In the genomic region with DNA sequence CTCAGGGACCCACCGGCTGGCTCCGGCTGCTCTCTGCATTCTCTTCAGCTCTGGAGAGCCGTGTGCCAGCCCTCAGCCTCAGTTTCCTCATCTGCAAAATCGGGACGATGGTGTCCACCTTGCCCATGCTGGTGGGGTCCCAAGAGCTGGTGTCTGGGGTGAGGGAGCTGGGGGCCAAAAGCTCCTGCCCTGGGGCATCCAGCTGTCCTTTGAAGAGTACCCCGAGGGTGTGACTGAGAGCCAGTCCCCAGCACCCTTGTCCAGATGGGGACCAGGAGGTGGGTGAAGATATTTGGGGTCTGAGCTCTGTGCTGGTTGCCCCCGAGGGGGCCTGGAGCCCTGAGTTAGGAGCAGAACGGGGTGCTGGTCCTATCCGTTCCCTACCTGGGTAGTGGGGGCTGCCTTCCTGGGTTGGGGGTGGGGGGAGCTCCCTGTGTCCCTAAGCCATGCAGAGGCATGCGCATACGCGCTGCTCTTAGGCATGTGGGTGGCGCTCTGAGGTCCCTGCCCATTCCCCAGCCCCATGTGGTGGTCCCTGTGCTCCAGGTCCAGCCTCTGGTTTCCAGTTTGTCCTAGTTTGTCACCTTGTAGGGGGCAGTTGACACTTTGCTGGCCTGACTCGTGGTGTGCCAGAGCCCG, we compare ENCODE assay signal across 14 cellular contexts. TPM values are rescaled to one million over a fixed set of nuclear protein-coding genes. Genes with fewer than 3 reads are reported as not detected.
DNase-seq lines count a peak whose midpoint lies in the region; ATAC-seq and TF ChIP-seq lines count a peak whose summit lies in the region.
"Had no signal": no experiment of that assay in that cellular context is flagged by ENCODE, and none has a peak within 500 bp of the region (broad histone marks: within the 10 kb centered on the region; RNA-seq: fewer than 3 reads in every experiment).

No MANE protein-coding gene starts in this region.

- H3K9ac ChIP-seq in HCT116 (ENCODE audit: low read length) (no peak overlapping the region), adipocyte (ENCODE audit: low read length) (peak overlapping the region; percentile 29)

- CTCF ChIA-PET in HCT116 (lab: Charles Lee) = no interaction called here

- whole genome bisulfite sequencing in right lobe of liver (ENCODE audit: insufficient coverage, low coverage, low lambda C conversion rate, missing lambda C conversion rate) = 26% methylated on average over 5 of the region's 15 CpGs
- 48 to 64% (median 58%) methylated on average over 10 to 15 of the region's 15 CpGs for WGBS in stomach, 5 donors

- TF ChIP-seq RAD21 in HCT116 (IDR thresholded peaks at IDR 0.05; ENCODE audit: low read depth) = no peak

- H3K4me3 ChIP-seq in HCT116 (replicated peaks in 1 of 2; ENCODE audit: low read depth in 1 of 2, low read length in 2 of 2) (no peak overlapping the region), adipocyte (ENCODE audit: low read length) (no peak overlapping the region), right lobe of liver (no peak overlapping the region), stomach (peak overlapping the region in 1 of 4 donors; percentile 23)

- H3K27me3 ChIP-seq in HCT116 (ENCODE audit: insufficient read depth, low read length) = no peaks in the 10 kb centered on the region
- H3K27me3 ChIP-seq in adipocyte (replicated peaks; ENCODE audit: control insufficient read depth, insufficient read depth, low read length) = no peaks in the 10 kb centered on the region
- H3K27me3 ChIP-seq in right lobe of liver = no peaks in the 10 kb centered on the region
- peaks cover 0 to 4% (median 0%) of the 10 kb centered on the region in 3 donors for H3K27me3 ChIP-seq in stomach
- H3K27me3 ChIP-seq: brain microvascular endothelial cell had no signal

- H3K9me2 ChIP-seq in HCT116 (ENCODE audit: insufficient read depth) = no peaks in the 10 kb centered on the region

- BruUV-seq in HCT116 (replicated peaks; lab: Mats Ljungman, UMichigan) = no TSS peak

- H3K4me1 ChIP-seq in HCT116 (ENCODE audit: control insufficient read depth in 1 of 2, insufficient read depth in 2 of 2, low read length in 2 of 2) (peaks cover 44 to 59% of the 10 kb centered on the region in 2 experiments), adipocyte (ENCODE audit: control insufficient read depth, insufficient read depth, low read length) (peaks cover 39% of the 10 kb centered on the region), right lobe of liver (peaks cover 2 to 59% (median 29%) of the 10 kb centered on the region in 4 donors), stomach (peaks cover 55 to 70% (median 60%) of the 10 kb centered on the region in 4 donors)

- H3K9me3 ChIP-seq in HCT116 (ENCODE audit: control insufficient read depth in 1 of 2, insufficient read depth in 1 of 2, low read depth in 1 of 2, low read length in 2 of 2) = no peaks in the 10 kb centered on the region
- no peaks in the 10 kb centered on the region for H3K9me3 ChIP-seq in adipocyte (ENCODE audit: control insufficient read depth, low read length)
- H3K9me3 ChIP-seq in right lobe of liver = no peaks in the 10 kb centered on the region
- H3K9me3 ChIP-seq in stomach = no peaks in the 10 kb centered on the region

- peaks cover 93% of the 10 kb centered on the region for H3K79me2 ChIP-seq in HCT116 (ENCODE audit: insufficient read depth, low read length)

- no peaks in the 10 kb centered on the region for H4K20me1 ChIP-seq in HCT116 (ENCODE audit: insufficient read depth)

- H3K36me3 ChIP-seq in HCT116 (ENCODE audit: control insufficient read depth in 1 of 2, insufficient read depth in 2 of 2, low read length in 2 of 2) (no peaks in the 10 kb centered on the region), adipocyte (ENCODE audit: control insufficient read depth, insufficient read depth, low read length, severe bottlenecking) (no peaks in the 10 kb centered on the region), right lobe of liver (no peaks in the 10 kb centered on the region), stomach (no peaks in the 10 kb centered on the region)
- H3K36me3 ChIP-seq: brain microvascular endothelial cell had no signal

- DNase-seq in HCT116 (ENCODE audit: low read depth, low spot score) (no peak), adipocyte (ENCODE audit: low read depth) (no peak), right lobe of liver (no peak), stomach (no peak)
- DNase-seq: activated CD4-positive, alpha-beta T cell treated with anti-CD3 and anti-CD28 coated beads, Interleukin-2, amount 10 ng/mL, durations not matched to agents 24 days and 14 days; activated CD8-positive, alpha-beta memory T cell treated with anti-CD3 and anti-CD28 coated beads, Interleukin-2, amount 50 U/mL, for 48 hours; activated naive CD4-positive, alpha-beta T cell treated with anti-CD3 and anti-CD28 coated beads, Interleukin-2, amount 10 ng/mL, durations not matched to agents 7 days and 5 days; brain microvascular endothelial cell; DMS 273 treated with DMSO at 0.1 percent for 48 hours; glutamatergic neuron had no signal

- RAD21 ChIA-PET in HCT116 (lab: Charles Lee; ENCODE audit: low non-redundant PET in 1 of 2, low total read pairs in 2 of 2, uncharacterized antibody in 2 of 2, unreplicated experiment in 2 of 2) = no interaction called here

- no peak for TF ChIP-seq EP300 in stomach (IDR thresholded peaks at IDR 0.05)

- ATAC-seq in HCT116 (no peak), right lobe of liver (no peak), GM21737 (IDR thresholded peaks at IDR 0.05; ENCODE audit: unreplicated experiment) (no peak), HG03280 (IDR thresholded peaks at IDR 0.05; ENCODE audit: unreplicated experiment) (no peak), HG03025 (IDR thresholded peaks at IDR 0.05; ENCODE audit: low FRiP score, unreplicated experiment) (no peak)
- ATAC-seq: esophagus mucosa had no signal

- TF ChIP-seq POLR2A in HCT116 (IDR thresholded peaks at IDR 0.05; ENCODE audit: borderline replicate concordance, extremely low read depth, insufficient read depth, insufficient read length) (no peak), right lobe of liver (IDR thresholded peaks at IDR 0.05) (no peak), stomach (IDR thresholded peaks at IDR 0.05) (no peak)

- H2AFZ ChIP-seq in HCT116 (ENCODE audit: low read depth, low read length, poor library complexity, severe bottlenecking) = no peak overlapping the region

- H3K27ac ChIP-seq in HCT116 (ENCODE audit: low read depth, low read length) (peak overlapping the region; percentile 33; the same call in 1 of the 2 replicates), right lobe of liver (peak overlapping the region; percentile 93 to 95 (median 94)), stomach (peak overlapping the region in 4 of 5 donors; percentile 1 to 89 (median 72))
- H3K27ac ChIP-seq: brain microvascular endothelial cell had no signal

- intact Hi-C loops in HCT116 (cut with micrococcal nuclease) = loop anchor here (10.0 kb wide), 1 partner anchor 68 kb away; no protein-coding TSS in a partner anchor
- intact Hi-C loops in right lobe of liver (cut with DNase I) = loop anchor here in 1 of 2 donors (10.0 kb wide), 1 partner anchor 68 kb away; no protein-coding TSS in a partner anchor
- intact Hi-C loops in stomach (cut with DNase I; ENCODE audit: low total_unique reads) = loop anchor here (10.0 kb wide), 1 partner anchor 68 kb away; no protein-coding TSS in a partner anchor

- TF ChIP-seq CTCF in HCT116 (IDR thresholded peaks at IDR 0.05 in 2 of 3, conservative IDR thresholded peaks at IDR 0.05 in 1 of 3; ENCODE audit: borderline replicate concordance in 1 of 3, insufficient read depth in 1 of 3, low read depth in 2 of 3, low read length in 2 of 3) (no peak), right lobe of liver (IDR thresholded peaks at IDR 0.05) (no peak), stomach (IDR thresholded peaks at IDR 0.05) (no peak)

- POLR2A ChIA-PET in HCT116 (lab: Charles Lee) = no interaction called here

- peak overlapping the region; percentile 25; the same call in 1 of the 2 replicates for H3K4me2 ChIP-seq in HCT116 (ENCODE audit: low read length)

TF ChIP-seq in HCT116, 20 proteins besides CTCF, POLR2A, EP300 and RAD21:
- no peak for TF ChIP-seq SIN3A (IDR thresholded peaks at IDR 0.05; ENCODE audit: low read depth)
- TF ChIP-seq ZBTB33 (IDR thresholded peaks at IDR 0.05; ENCODE audit: extremely low read depth, insufficient replicate concordance, low read length) = no peak
- TF ChIP-seq EZH2 (IDR thresholded peaks at IDR 0.05) = no peak
- no peak for TF ChIP-seq SRF (IDR thresholded peaks at IDR 0.05; ENCODE audit: low read depth)
- TF ChIP-seq TCF7L2 (IDR thresholded peaks at IDR 0.05; ENCODE audit: borderline replicate concordance, extremely low read depth, insufficient read depth, insufficient read length) = no peak
- TF ChIP-seq ELF1 (IDR thresholded peaks at IDR 0.05; ENCODE audit: borderline replicate concordance, low read depth) = no peak
- no peak for TF ChIP-seq ATF3 (IDR thresholded peaks at IDR 0.05)
- no peak for TF ChIP-seq CEBPB (IDR thresholded peaks at IDR 0.05; ENCODE audit: low read depth)
- no peak for TF ChIP-seq JUND (IDR thresholded peaks at IDR 0.05)
- TF ChIP-seq POLR2AphosphoS5 (IDR thresholded peaks at IDR 0.05; ENCODE audit: low read depth, low read length) = no peak
TF ChIP-seq in HCT116: peak in this region for 0.

RNA-seq across cellular contexts. Expression of gene LRP5, which starts 4.9 kb away (rescaled TPM):
- total RNA-seq in HCT116 (2021; ENCODE audit: unreplicated experiment) = 55.2 TPM
- 58.9 and 66.2 TPM in 2 replicates for polyA plus RNA-seq in HCT116 (2012)
- 100 to 1,000 TPM in 2 of 6 experiments, 10 to 100 TPM in 4; 74.4 to 120 (median 88.2) TPM for total RNA-seq in right lobe of liver
- 100 to 1,000 TPM in 2 of 5 donors, 10 to 100 TPM in 3; 36.5 to 152 (median 64.7) TPM for total RNA-seq in stomach
- 10 to 100 TPM; 11.8 to 42.4 (median 26.6) TPM for polyA plus RNA-seq in stomach

RNA-seq across cellular contexts. Expression of gene C11orf24, which starts 45.5 kb away (rescaled TPM):
- total RNA-seq in HCT116 (2021; ENCODE audit: unreplicated experiment) = 37.8 TPM
- polyA plus RNA-seq in HCT116 (2012) = 38.9 and 39.9 TPM in 2 replicates
- 10 to 100 TPM; 39.4 to 70.9 (median 62.4) TPM for total RNA-seq in right lobe of liver
- total RNA-seq in stomach = 10 to 100 TPM in 4 of 5 donors, 1 to 10 TPM in 1; 5.8 to 35.1 (median 18.0) TPM
- 10 to 100 TPM; 16.3 to 24.6 (median 22.3) TPM for polyA plus RNA-seq in stomach

Comparison
In these comparisons a context has a peak if more than half of its experiments do, and no peak if none do; other contexts are left out.
1. H3K27ac ChIP-seq: peak in every context shown above with its lines; median percentile 94 in right lobe of liver; 72 in stomach; 33 in HCT116.